Comparison of ENCODE assay signal across 1 cellular context in genomic region chr9:99181206-99181605, GRCh38.
TF ChIP-seq lines count a peak whose summit lies in the region.

No MANE protein-coding gene starts in this region.

TF ChIP-seq in HepG2, 621 proteins besides CTCF, POLR2A, EP300 and RAD21:
- TF ChIP-seq, protein P1, sequence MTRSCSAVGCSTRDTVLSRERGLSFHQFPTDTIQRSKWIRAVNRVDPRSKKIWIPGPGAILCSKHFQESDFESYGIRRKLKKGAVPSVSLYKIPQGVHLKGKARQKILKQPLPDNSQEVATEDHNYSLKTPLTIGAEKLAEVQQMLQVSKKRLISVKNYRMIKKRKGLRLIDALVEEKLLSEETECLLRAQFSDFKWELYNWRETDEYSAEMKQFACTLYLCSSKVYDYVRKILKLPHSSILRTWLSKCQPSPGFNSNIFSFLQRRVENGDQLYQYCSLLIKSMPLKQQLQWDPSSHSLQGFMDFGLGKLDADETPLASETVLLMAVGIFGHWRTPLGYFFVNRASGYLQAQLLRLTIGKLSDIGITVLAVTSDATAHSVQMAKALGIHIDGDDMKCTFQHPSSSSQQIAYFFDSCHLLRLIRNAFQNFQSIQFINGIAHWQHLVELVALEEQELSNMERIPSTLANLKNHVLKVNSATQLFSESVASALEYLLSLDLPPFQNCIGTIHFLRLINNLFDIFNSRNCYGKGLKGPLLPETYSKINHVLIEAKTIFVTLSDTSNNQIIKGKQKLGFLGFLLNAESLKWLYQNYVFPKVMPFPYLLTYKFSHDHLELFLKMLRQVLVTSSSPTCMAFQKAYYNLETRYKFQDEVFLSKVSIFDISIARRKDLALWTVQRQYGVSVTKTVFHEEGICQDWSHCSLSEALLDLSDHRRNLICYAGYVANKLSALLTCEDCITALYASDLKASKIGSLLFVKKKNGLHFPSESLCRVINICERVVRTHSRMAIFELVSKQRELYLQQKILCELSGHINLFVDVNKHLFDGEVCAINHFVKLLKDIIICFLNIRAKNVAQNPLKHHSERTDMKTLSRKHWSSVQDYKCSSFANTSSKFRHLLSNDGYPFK (CRISPR knock-in tag; IDR thresholded peaks at IDR 0.05; ENCODE audit: borderline replicate concordance) = no peak
- TF ChIP-seq ZZZ3 (CRISPR knock-in tag; IDR thresholded peaks at IDR 0.05; ENCODE audit: borderline replicate concordance) = no peak
- no peak for TF ChIP-seq ZFP36L2 (CRISPR knock-in tag; IDR thresholded peaks at IDR 0.05)
- TF ChIP-seq, protein P2, sequence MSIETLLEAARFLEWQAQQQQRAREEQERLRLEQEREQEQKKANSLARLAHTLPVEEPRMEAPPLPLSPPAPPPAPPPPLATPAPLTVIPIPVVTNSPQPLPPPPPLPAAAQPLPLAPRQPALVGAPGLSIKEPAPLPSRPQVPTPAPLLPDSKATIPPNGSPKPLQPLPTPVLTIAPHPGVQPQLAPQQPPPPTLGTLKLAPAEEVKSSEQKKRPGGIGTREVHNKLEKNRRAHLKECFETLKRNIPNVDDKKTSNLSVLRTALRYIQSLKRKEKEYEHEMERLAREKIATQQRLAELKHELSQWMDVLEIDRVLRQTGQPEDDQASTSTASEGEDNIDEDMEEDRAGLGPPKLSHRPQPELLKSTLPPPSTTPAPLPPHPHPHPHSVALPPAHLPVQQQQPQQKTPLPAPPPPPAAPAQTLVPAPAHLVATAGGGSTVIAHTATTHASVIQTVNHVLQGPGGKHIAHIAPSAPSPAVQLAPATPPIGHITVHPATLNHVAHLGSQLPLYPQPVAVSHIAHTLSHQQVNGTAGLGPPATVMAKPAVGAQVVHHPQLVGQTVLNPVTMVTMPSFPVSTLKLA (IDR thresholded peaks at IDR 0.05) = peak; percentile 92
- TF ChIP-seq MED13 (CRISPR knock-in tag; IDR thresholded peaks at IDR 0.05) = no peak
- no peak for TF ChIP-seq ZNF619 (CRISPR knock-in tag; IDR thresholded peaks at IDR 0.05)
